ENCODE assay signal across 10 cellular contexts in genomic region chr6:106102034-106102433, GRCh38. TPM values are rescaled to one million over a fixed set of nuclear protein-coding genes. Genes with fewer than 3 reads are reported as not detected.
A peak's percentile ranks its signal among the peaks of the same experiment; 100 is the strongest.
DNase-seq lines count a peak whose midpoint lies in the region; ATAC-seq, FAIRE-seq and TF ChIP-seq lines count a peak whose summit lies in the region.
"Had no signal": no experiment of that assay in that cellular context is flagged by ENCODE, and none has a peak within 500 bp of the region (broad histone marks: within the 10 kb centered on the region; RNA-seq: fewer than 3 reads in every experiment).

No MANE protein-coding gene starts in this region.

- peak overlapping the region; percentile 50 for H3K4me3 ChIP-seq in lower lobe of right lung

- ATAC-seq in GM21515 (IDR thresholded peaks at IDR 0.05; ENCODE audit: unreplicated experiment) = peak; percentile 57
- ATAC-seq in HG03565 (IDR thresholded peaks at IDR 0.05; ENCODE audit: unreplicated experiment) = peak; percentile 54
- ATAC-seq in lower lobe of right lung = no peak
- no peak for ATAC-seq in Right ventricle myocardium inferior
- ATAC-seq in left cardiac atrium = no peak

- H3K9me3 ChIP-seq in lower lobe of right lung = no peaks in the 10 kb centered on the region

- H3K4me3 Mint-ChIP-seq in nephron progenitor cell = no peak overlapping the region

- H3K27ac ChIP-seq in lower lobe of right lung = no peak overlapping the region

- H3K27me3 Mint-ChIP-seq in nephron progenitor cell (ENCODE audit: low read depth, poor library complexity) = peaks cover 28% of the 10 kb centered on the region

- intact Hi-C loops in lower lobe of right lung (cut with DNase I) (no loop called here), Right ventricle myocardium inferior (cut with DNase I) (no loop called here), left cardiac atrium (cut with DNase I) (no loop called here)

- FAIRE-seq in GM12892 (lab: Jason Lieb, UNC) = peak; percentile 97

- peaks cover 21% of the 10 kb centered on the region for H3K36me3 ChIP-seq in lower lobe of right lung

- TF ChIP-seq POLR2A in GM12892 (IDR thresholded peaks at IDR 0.05; ENCODE audit: low read depth, low read length) = no peak

- no peak for TF ChIP-seq CTCF in lower lobe of right lung (IDR thresholded peaks at IDR 0.05)
- no peak for TF ChIP-seq CTCF in nephron progenitor cell (IDR thresholded peaks at IDR 0.05)

- peaks cover 51% of the 10 kb centered on the region for H3K4me1 Mint-ChIP-seq in nephron progenitor cell

- peaks cover 41% of the 10 kb centered on the region for H3K4me1 ChIP-seq in lower lobe of right lung

- no peak for DNase-seq in GM12892 (ENCODE audit: insufficient read length)
- no peak for DNase-seq in lower lobe of right lung
- DNase-seq in Right ventricle myocardium inferior (ENCODE audit: missing footprints) = no peak
- no peak for DNase-seq in ecto neural progenitor cell (ENCODE audit: low spot score)
- DNase-seq in left cardiac atrium = no peak
- no peak for DNase-seq in nephron progenitor cell
- DNase-seq: NCI-H510A treated with DMSO at 0.1 percent for 48 hours, substantia nigra had no signal

- H3K27me3 ChIP-seq in lower lobe of right lung (ENCODE audit: low read depth) = peaks cover 23% of the 10 kb centered on the region

- peaks cover 70% of the 10 kb centered on the region for H3K36me3 Mint-ChIP-seq in nephron progenitor cell (ENCODE audit: low read depth)

- no peak overlapping the region for H3K27ac Mint-ChIP-seq in nephron progenitor cell

- no peaks in the 10 kb centered on the region for H3K9me3 Mint-ChIP-seq in nephron progenitor cell

RNA-seq across cellular contexts. Expression of gene PRDM1, which starts 15.9 kb away (rescaled TPM):
- polyA plus RNA-seq in GM12892 (2012; ENCODE audit: missing spikeins) = 12.7 TPM
- total RNA-seq in lower lobe of right lung (13.9 TPM), Right ventricle myocardium inferior (0.87 TPM), left cardiac atrium (1 to 10 TPM; 1.1 to 2.3 TPM)

Comparison
In these comparisons a context has a peak if more than half of its experiments do, and no peak if none do; other contexts are left out.
1. ATAC-seq: peak in GM21515 (single experiment) and HG03565 (single experiment); none in lower lobe of right lung (0 of 2), Right ventricle myocardium inferior (single experiment) and left cardiac atrium (0 of 2).